Comparison of ENCODE assay signal across 26 cellular contexts in genomic region chr5:151617841-151618710, GRCh38. TPM values are rescaled to one million over a fixed set of nuclear protein-coding genes. Genes with fewer than 3 reads are reported as not detected.
A peak's percentile ranks its signal among the peaks of the same experiment; 100 is the strongest.
DNase-seq lines count a peak whose midpoint lies in the region; ATAC-seq, FAIRE-seq and TF ChIP-seq lines count a peak whose summit lies in the region.
"Had no signal": no experiment of that assay in that cellular context is flagged by ENCODE, and none has a peak within 500 bp of the region (broad histone marks: within the 10 kb centered on the region; RNA-seq: fewer than 3 reads in every experiment).

No MANE protein-coding gene starts in this region.

- peaks cover 8% of the 10 kb centered on the region for H3K4me1 Mint-ChIP-seq in activated T-helper 17 cell treated with anti-CD3 and anti-CD28 coated beads, Interleukin-2, amount 50 U/mL, for 72 hours

- 0 out of 2 replicates have a peak, but pooled peaks cover 2% of the 10 kb centered on the region for H3K4me1 ChIP-seq in Panc1 (ENCODE audit: control insufficient read depth, insufficient read depth, low read length)
- H3K4me1 ChIP-seq in keratinocyte (ENCODE audit: control insufficient read depth, extremely low read depth, insufficient read depth, low read length) = peaks cover 97% of the 10 kb centered on the region
- no peaks in the 10 kb centered on the region for H3K4me1 ChIP-seq in Karpas-422 (ENCODE audit: low read length)
- peaks cover 44% of the 10 kb centered on the region for H3K4me1 ChIP-seq in vagina
- H3K4me1 ChIP-seq: tibial artery had no signal

- H3K9me3 Mint-ChIP-seq in activated T-helper 17 cell treated with anti-CD3 and anti-CD28 coated beads, Interleukin-2, amount 50 U/mL, for 72 hours = no peaks in the 10 kb centered on the region
- H3K9me3 Mint-ChIP-seq: effector memory CD8-positive, alpha-beta T cell; memory B cell; stimulated activated naive CD8-positive, alpha-beta T cell treated with anti-CD3 and anti-CD28 coated beads, Interleukin-15, Interleukin-2, amounts not matched to agents 100 ng/mL and 50 ng/mL, for 24 hours had no signal

- H4K20me1 ChIP-seq in keratinocyte (ENCODE audit: control insufficient read depth, extremely low read depth, insufficient read depth, low read length) = no peaks in the 10 kb centered on the region
- H4K20me1 ChIP-seq in Karpas-422 (ENCODE audit: insufficient read depth, low read depth, low read length) = no peaks in the 10 kb centered on the region
- H4K20me1 ChIP-seq: BLaER1 had no signal

- H3K9me1 ChIP-seq in keratinocyte (ENCODE audit: control insufficient read depth, extremely low read depth, insufficient read depth, low read length) = no peaks in the 10 kb centered on the region

- no TSS peak for BruUV-seq in Panc1 (replicated peaks; lab: Mats Ljungman, UMichigan)

- H3K36me3 ChIP-seq in Panc1 (ENCODE audit: control insufficient read depth, insufficient read depth, low read length) = no peaks in the 10 kb centered on the region
- no peaks in the 10 kb centered on the region for H3K36me3 ChIP-seq in keratinocyte (ENCODE audit: control insufficient read depth in 2 of 2, extremely low read depth in 1 of 2, insufficient read depth in 2 of 2, low read length in 2 of 2)
- no peaks in the 10 kb centered on the region for H3K36me3 ChIP-seq in Karpas-422 (ENCODE audit: insufficient read depth, low read length)
- H3K36me3 ChIP-seq in vagina = no peaks in the 10 kb centered on the region
- H3K36me3 ChIP-seq: BLaER1, tibial artery had no signal

- in situ Hi-C loops in Panc1 (cut with HindIII; ENCODE audit: low pct_unique_long_range_greater_than_20kb, low sequenced_read_pairs) = no loop called here

- no peaks in the 10 kb centered on the region for H3K36me3 Mint-ChIP-seq in activated T-helper 17 cell treated with anti-CD3 and anti-CD28 coated beads, Interleukin-2, amount 50 U/mL, for 72 hours (ENCODE audit: low read depth)
- H3K36me3 Mint-ChIP-seq: memory B cell, naive B cell had no signal

- H3K27ac ChIP-seq in Panc1 (ENCODE audit: low read length) (no peak overlapping the region), keratinocyte (ENCODE audit: control insufficient read depth, insufficient read depth, low read length) (peak overlapping the region; percentile 96), Karpas-422 (ENCODE audit: low read length) (no peak overlapping the region), vagina (no peak overlapping the region)
- H3K27ac ChIP-seq: BLaER1, tibial artery, VCaP had no signal

- H3K4me3 Mint-ChIP-seq in activated T-helper 17 cell treated with anti-CD3 and anti-CD28 coated beads, Interleukin-2, amount 50 U/mL, for 72 hours = no peak overlapping the region
- H3K4me3 Mint-ChIP-seq: effector memory CD8-positive, alpha-beta T cell; memory B cell; naive B cell; stimulated activated naive CD8-positive, alpha-beta T cell treated with anti-CD3 and anti-CD28 coated beads, Interleukin-15, Interleukin-2, amounts not matched to agents 100 ng/mL and 50 ng/mL, for 24 hours had no signal

- H3K9ac ChIP-seq in keratinocyte (ENCODE audit: control insufficient read depth, extremely low read depth, insufficient read depth, low read length) (peak overlapping the region; percentile 74), Karpas-422 (ENCODE audit: low read length) (no peak overlapping the region)
- H3K9ac ChIP-seq: BLaER1, SK-N-SH had no signal

- DNase-seq in SIG-M5 treated with dmso at 0.1 percent for 504 hours (lab: John Stamatoyannopoulos, UW; ENCODE audit: unreplicated experiment) (peak; percentile 23), SIG-M5 (lab: John Stamatoyannopoulos, UW) (no peak), Panc1 (ENCODE audit: low read depth, low spot score) (no peak), keratinocyte (ENCODE audit: low read depth, low spot score) (no peak), NCI-H526 treated with DMSO at 0.1 percent for 48 hours (lab: John Stamatoyannopoulos, UW) (no peak), Karpas-422 (no peak), vagina (ENCODE audit: extremely low spot score in 2 of 2) (no peak)
- DNase-seq: activated CD8-positive, alpha-beta memory T cell treated with anti-CD3 and anti-CD28 coated beads, Interleukin-2, amount 50 U/mL, for 4 hours; effector memory CD8-positive, alpha-beta T cell; HCEC 1CT; naive B cell; NCI-H1092; NCI-H1930; NCI-H345; retina; SK-N-SH; stimulated activated CD4-positive, alpha-beta T cell treated with anti-CD3 and anti-CD28 coated beads, Interleukin-4, amount 100 ng/mL, for 4 hours; tibial artery had no signal

- CTCF ChIA-PET in Panc1 (lab: Charles Lee) = no interaction called here

- TF ChIP-seq POLR2A in vagina (IDR thresholded peaks at IDR 0.05) = no peak

- POLR2A ChIA-PET in Panc1 (lab: Charles Lee) = no interaction called here

- H3K4me2 ChIP-seq in keratinocyte (ENCODE audit: control insufficient read depth, extremely low read depth, insufficient read depth, low read depth, low read length) = peak overlapping the region; percentile 72
- no peak overlapping the region for H3K4me2 ChIP-seq in Karpas-422 (ENCODE audit: low read depth, low read length, poor library complexity, severe bottlenecking)
- H3K4me2 ChIP-seq: BLaER1, SK-N-SH had no signal

- H3K9me2 ChIP-seq in Karpas-422 (replicated peaks; ENCODE audit: insufficient read depth, low read length) = no peaks in the 10 kb centered on the region
- H3K9me2 ChIP-seq: SK-N-SH had no signal

- H3K9me3 ChIP-seq in Panc1 (ENCODE audit: control insufficient read depth, insufficient read depth, low read depth, low read length) = no peaks in the 10 kb centered on the region
- H3K9me3 ChIP-seq in keratinocyte (ENCODE audit: control insufficient read depth, low read depth, low read length) = no peaks in the 10 kb centered on the region
- H3K9me3 ChIP-seq in Karpas-422 (ENCODE audit: low read length) = no peaks in the 10 kb centered on the region
- no peaks in the 10 kb centered on the region for H3K9me3 ChIP-seq in vagina
- H3K9me3 ChIP-seq: BLaER1, SK-N-SH, tibial artery had no signal

- peak; percentile 67 for FAIRE-seq in keratinocyte (lab: Jason Lieb, UNC)

- H3K4me3 ChIP-seq in Panc1 (ENCODE audit: low read depth in 2 of 2, low read length in 2 of 2) (no peak overlapping the region), keratinocyte (ENCODE audit: control insufficient read depth in 2 of 3, extremely low read depth in 1 of 3, insufficient read depth in 2 of 3, low read depth in 1 of 3, low read length in 3 of 3) (peak overlapping the region in 1 of 3 experiments; percentile 11), Karpas-422 (ENCODE audit: low read length) (no peak overlapping the region), vagina (no peak overlapping the region)
- H3K4me3 ChIP-seq: BLaER1, tibial artery had no signal

- H3K27ac Mint-ChIP-seq in activated T-helper 17 cell treated with anti-CD3 and anti-CD28 coated beads, Interleukin-2, amount 50 U/mL, for 72 hours = no peak overlapping the region
- H3K27ac Mint-ChIP-seq: effector memory CD8-positive, alpha-beta T cell; memory B cell; naive B cell; stimulated activated naive CD8-positive, alpha-beta T cell treated with anti-CD3 and anti-CD28 coated beads, Interleukin-15, Interleukin-2, amounts not matched to agents 100 ng/mL and 50 ng/mL, for 24 hours had no signal

- TF ChIP-seq CTCF in Panc1 (IDR thresholded peaks at IDR 0.05) (no peak), keratinocyte (optimal IDR thresholded peaks at IDR 0.05 in 1 of 3, IDR thresholded peaks at IDR 0.05 in 1 of 3, conservative IDR thresholded peaks at IDR 0.05 in 1 of 3; ENCODE audit: extremely low read depth in 1 of 3, insufficient read depth in 2 of 3, low read length in 3 of 3) (no peak), vagina (IDR thresholded peaks at IDR 0.05) (no peak)

- peak; percentile 38 for ATAC-seq in Panc1
- no peak for ATAC-seq in activated T-helper 17 cell treated with anti-CD3 and anti-CD28 coated beads, Interleukin-2, amount 50 U/mL, for 72 hours (replicated peaks)
- ATAC-seq: effector memory CD8-positive, alpha-beta T cell had no signal

- peaks cover 12% of the 10 kb centered on the region for H3K27me3 Mint-ChIP-seq in activated T-helper 17 cell treated with anti-CD3 and anti-CD28 coated beads, Interleukin-2, amount 50 U/mL, for 72 hours

- H3K27me3 ChIP-seq in Panc1 (ENCODE audit: control insufficient read depth, insufficient read depth, low read length) = no peaks in the 10 kb centered on the region
- no peaks in the 10 kb centered on the region for H3K27me3 ChIP-seq in keratinocyte (ENCODE audit: control insufficient read depth, extremely low read depth, insufficient read depth, low read length)
- no peaks in the 10 kb centered on the region for H3K27me3 ChIP-seq in Karpas-422 (ENCODE audit: low read length)
- no peaks in the 10 kb centered on the region for H3K27me3 ChIP-seq in vagina
- H3K27me3 ChIP-seq: BLaER1 had no signal

- H3K79me2 ChIP-seq in keratinocyte (ENCODE audit: control insufficient read depth, insufficient read depth, low read length) (no peaks in the 10 kb centered on the region), Karpas-422 (ENCODE audit: low read length) (no peaks in the 10 kb centered on the region)

- dilution Hi-C loops in keratinocyte (cut with MboI; ENCODE audit: extremely low pct_ligation_motif_present, low sequenced_read_pairs) = no loop called here

- H2AFZ ChIP-seq in keratinocyte (ENCODE audit: control insufficient read depth, low read length) (no peak overlapping the region), Karpas-422 (ENCODE audit: low read length) (no peak overlapping the region)

- intact Hi-C loops in Panc1 (cut with micrococcal nuclease; ENCODE audit: unreplicated experiment) (no loop called here), vagina (cut with DNase I) (no loop called here)

RNA-seq across cellular contexts. Expression of gene FAT2, which starts 26.9 kb away (rescaled TPM):
- total RNA-seq in Panc1 (2021; ENCODE audit: unreplicated experiment) (not detected), vagina (74.9 TPM)
- polyA plus RNA-seq in Panc1 (2012; ENCODE audit: insufficient read length) = not detected
- polyA plus RNA-seq in keratinocyte = 35.0 to 58.0 TPM (median 51.5 TPM) in 3 replicates
- 20.3 TPM for polyA plus RNA-seq in keratinocyte (2011; ENCODE audit: low read depth)
- 12.5 and 14.2 TPM in 2 replicates for polyA plus RNA-seq in keratinocyte (2011; cell fraction: cytosol; rRNA removed)
- polyA plus RNA-seq in keratinocyte (2011; cell fraction: nucleus; rRNA removed) = 217 and 259 TPM in 2 replicates
- polyA plus RNA-seq in keratinocyte (2012; ENCODE audit: low replicate concordance) = 44.0 and 58.0 TPM in 2 replicates
- polyA minus RNA-seq in keratinocyte = 219 to 287 TPM (median 236 TPM) in 3 replicates
- 63.1 TPM for polyA minus RNA-seq in keratinocyte (2011; cell fraction: cytosol; rRNA and poly(A)+ RNA removed)
- 484 and 633 TPM in 2 replicates for polyA minus RNA-seq in keratinocyte (2011; cell fraction: nucleus; rRNA and poly(A)+ RNA removed)
- total RNA-seq in activated T-helper 17 cell treated with anti-CD3 and anti-CD28 coated beads, Interleukin-2, amount 50 U/mL, for 72 hours = not detected
- total RNA-seq in Karpas-422 (2014; rRNA removed; shearing (Covaris generic); ENCODE audit: low replicate concordance) = not detected in 2 replicates
- total RNA-seq: A673; RPMI7951; T-helper 2 cell treated with Interferon-gamma antibody and Interleukin-4, amounts not matched to agents 100 ng/mL and 5 ng/mL, for 36 hours had no signal
- polyA plus RNA-seq: SK-N-SH had no signal

Comparison
In these comparisons a context has a peak if more than half of its experiments do, and no peak if none do; other contexts are left out.
1. RNA of gene FAT2, which starts 26.9 kb away (total RNA-seq): 74.9 TPM in vagina (single experiment); not detected in Panc1 (single experiment), not detected in activated T-helper 17 cell treated with anti-CD3 and anti-CD28 coated beads, Interleukin-2, amount 50 U/mL, for 72 hours and not detected in Karpas-422; every median in the first group is over 10 times any median in the second.